Comparison of ENCODE assay signal across 24 cellular contexts in the genomic region with DNA sequence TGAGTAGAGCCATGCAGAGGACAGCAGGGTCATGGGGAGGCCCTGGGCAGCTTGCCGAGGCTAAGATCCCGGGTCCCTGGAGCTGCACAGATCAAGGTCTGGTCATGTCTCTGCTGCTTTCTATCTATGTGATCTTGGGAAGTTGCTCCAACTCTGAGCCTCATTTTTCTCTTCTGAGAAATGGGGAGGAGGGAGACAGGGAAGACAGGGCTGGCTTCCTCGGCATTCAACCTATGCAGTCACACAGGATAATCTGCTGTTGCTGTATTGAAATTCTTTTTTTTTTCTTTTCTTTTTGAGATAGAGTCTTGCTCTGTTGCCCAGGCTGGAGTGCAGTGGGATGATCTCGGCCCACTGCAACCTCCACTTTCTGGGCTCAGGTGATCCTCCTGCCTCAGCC. TPM values are rescaled to one million over a fixed set of nuclear protein-coding genes. Genes with fewer than 3 reads are reported as not detected.
DNase-seq lines count a peak whose midpoint lies in the region; ATAC-seq, FAIRE-seq and TF ChIP-seq lines count a peak whose summit lies in the region.
"Had no signal": no experiment of that assay in that cellular context is flagged by ENCODE, and none has a peak within 500 bp of the region (broad histone marks: within the 10 kb centered on the region; RNA-seq: fewer than 3 reads in every experiment).

No MANE protein-coding gene starts in this region.

- CTCF ChIA-PET in activated naive CD4-positive, alpha-beta T cell treated with anti-CD3 and anti-CD28 coated beads for 36 hours (lab: Charles Lee) = interaction anchor here (21.7 kb wide), 1 partner anchor 54 kb away, joined by 366 read pairs; no protein-coding TSS in a partner anchor
- CTCF ChIA-PET in T-cell (lab: Charles Lee) = interaction anchor here in 1 of 2 donors (1.4 to 3.0 kb wide), 2 partner anchors 9 to 45 kb away, joined by 3 to 16 read pairs; a partner anchor contains a TSS
- CTCF ChIA-PET in GM12878 (lab: Yijun Ruan, JAX) = interaction anchor here (0.9 to 10.3 kb wide), 8 partner anchors 10 to 52 kb away, joined by 3 to 477 read pairs (median 17); no protein-coding TSS in a partner anchor

- H3K4me1 ChIP-seq in GM12878 (ENCODE audit: control insufficient read depth, insufficient read depth, low read length) = peaks cover 78% of the 10 kb centered on the region

- H3K27me3 Mint-ChIP-seq in activated naive CD4-positive, alpha-beta T cell treated with anti-CD3 and anti-CD28 coated beads for 36 hours (ENCODE audit: low read depth) = no peaks in the 10 kb centered on the region
- no peaks in the 10 kb centered on the region for H3K27me3 Mint-ChIP-seq in T-cell
- no peaks in the 10 kb centered on the region for H3K27me3 Mint-ChIP-seq in stimulated activated memory B cell treated with anti-CD40 and anti-IgM and Interleukin-4, amounts not matched to agents 10 μg/mL and 1 μg/mL and 100 μg/mL, for 72 hours
- H3K27me3 Mint-ChIP-seq: CD4-positive, CD25-positive, alpha-beta regulatory T cell had no signal

- peak overlapping the region; percentile 60 for H3K27ac ChIP-seq in GM12878 (ENCODE audit: control insufficient read depth, insufficient read depth)
- H3K27ac ChIP-seq: ovary, VCaP had no signal

- in situ Hi-C loops in GM12878 (cut with MboI) = no loop called here

- WGBS in GM12878 (ENCODE audit: insufficient coverage, insufficient replicate concordance, low lambda C conversion rate, missing lambda C conversion rate) = 100% methylated on average over 3 of the region's 4 CpGs

- no peaks in the 10 kb centered on the region for H4K20me1 ChIP-seq in GM12878 (ENCODE audit: control insufficient read depth, insufficient read depth)

- no peak for TF ChIP-seq EP300 in GM12878 (IDR thresholded peaks at IDR 0.05; ENCODE audit: borderline replicate concordance in 1 of 2, control insufficient read depth in 1 of 2, low read depth in 2 of 2, low read length in 2 of 2)

- no peak overlapping the region for H3K9ac ChIP-seq in GM12878 (ENCODE audit: control insufficient read depth, insufficient read depth, low read length)

- no peak overlapping the region for H3K4me3 ChIP-seq in GM12878
- H3K4me3 ChIP-seq: GM23338, ovary, right atrium auricular region had no signal

- no peaks in the 10 kb centered on the region for H3K9me3 ChIP-seq in GM12878 (replicated peaks; ENCODE audit: control insufficient read depth, insufficient read depth, low read length)
- H3K9me3 ChIP-seq: ovary, right atrium auricular region had no signal

- BruUV-seq in GM12878 (replicated peaks; lab: Mats Ljungman, UMichigan) = no TSS peak

- intact Hi-C loops in activated naive CD4-positive, alpha-beta T cell treated with anti-CD3 and anti-CD28 coated beads for 36 hours (cut with micrococcal nuclease) = loop anchor here (10.0 kb wide), 1 partner anchor 516 kb away; a partner anchor contains a TSS
- intact Hi-C loops in GM12878 (cut with micrococcal nuclease; ENCODE audit: unreplicated experiment) = no loop called here

- H3K36me3 ChIP-seq in GM12878 (ENCODE audit: control insufficient read depth in 2 of 2, insufficient read depth in 2 of 2, low read length in 1 of 2) = peaks cover 12 to 28% of the 10 kb centered on the region in 2 experiments
- H3K36me3 ChIP-seq: ovary, right atrium auricular region had no signal

- SMC1A ChIA-PET in GM12878 (lab: Charles Lee; ENCODE audit: uncharacterized antibody, unreplicated experiment) = interaction anchor here (1.4 to 10.3 kb wide), 7 partner anchors 12 to 252 kb away, joined by 3 to 433 read pairs (median 29); a partner anchor contains a TSS

- no peak for DNase-seq in activated naive CD4-positive, alpha-beta T cell treated with anti-CD3 and anti-CD28 coated beads for 36 hours
- no peak for DNase-seq in activated naive CD4-positive, alpha-beta T cell (lab: John Stamatoyannopoulos, UW)
- no peak for DNase-seq in T-cell
- DNase-seq in GM12878 (ENCODE audit: low read depth, low spot score) = no peak
- DNase-seq in NCI-H345 (lab: John Stamatoyannopoulos, UW) = no peak
- DNase-seq: activated effector memory CD4-positive, alpha-beta T cell treated with Interleukin-2 at 50 U/mL for 16 hours; CD4-positive, CD25-positive, alpha-beta regulatory T cell; DMS79 treated with DMSO at 0.1 percent for 48 hours; Kasumi-1; mesenchymal stem cell; natural killer cell; NCI-H1930; NCI-H2227 treated with DMSO at 0.1 percent for 48 hours; NCI-H82; ovary; PC-3; SIG-M5; T-helper 2 cell had no signal

- H3K79me2 ChIP-seq in GM12878 (ENCODE audit: control insufficient read depth, insufficient read depth, low read length) = no peaks in the 10 kb centered on the region

- H3K4me3 Mint-ChIP-seq in activated naive CD4-positive, alpha-beta T cell treated with anti-CD3 and anti-CD28 coated beads for 36 hours = no peak overlapping the region
- H3K4me3 Mint-ChIP-seq in T-cell = peak overlapping the region in 1 of 3 donors; percentile 70
- H3K4me3 Mint-ChIP-seq in stimulated activated memory B cell treated with anti-CD40 and anti-IgM and Interleukin-4, amounts not matched to agents 10 μg/mL and 1 μg/mL and 100 μg/mL, for 72 hours = peak overlapping the region; percentile 46
- H3K4me3 Mint-ChIP-seq: GM23338 had no signal

- no peak for ATAC-seq in T-cell (replicated peaks in 1 of 4)
- no peak for ATAC-seq in GM12878
- ATAC-seq in stimulated activated memory B cell treated with anti-CD40 and anti-IgM and Interleukin-4, amounts not matched to agents 10 μg/mL and 1 μg/mL and 100 μg/mL, for 72 hours = no peak
- no peak for ATAC-seq in HG03196 (IDR thresholded peaks at IDR 0.05; ENCODE audit: unreplicated experiment)
- no peak for ATAC-seq in GM19035 (IDR thresholded peaks at IDR 0.05; ENCODE audit: unreplicated experiment)
- ATAC-seq: natural killer cell, PC-3 had no signal

- FAIRE-seq in GM12878 (lab: Jason Lieb, UNC) = no peak

- peak overlapping the region; percentile 30 for H3K27ac Mint-ChIP-seq in activated naive CD4-positive, alpha-beta T cell treated with anti-CD3 and anti-CD28 coated beads for 36 hours
- peak overlapping the region; percentile 92 to 94 for H3K27ac Mint-ChIP-seq in T-cell
- H3K27ac Mint-ChIP-seq in stimulated activated memory B cell treated with anti-CD40 and anti-IgM and Interleukin-4, amounts not matched to agents 10 μg/mL and 1 μg/mL and 100 μg/mL, for 72 hours = peak overlapping the region; percentile 91
- H3K27ac Mint-ChIP-seq: GM23338 had no signal

- RAD21 ChIA-PET in GM12878 (lab: Charles Lee; ENCODE audit: unreplicated experiment) = interaction anchor here (2.1 to 7.8 kb wide), 8 partner anchors 13 to 52 kb away, joined by 6 to 196 read pairs (median 40); a partner anchor contains a TSS

- no peaks in the 10 kb centered on the region for H3K27me3 ChIP-seq in GM12878 (replicated peaks in 1 of 2; ENCODE audit: control insufficient read depth in 2 of 2, insufficient read depth in 2 of 2, low read length in 1 of 2)
- H3K27me3 ChIP-seq: ovary, right atrium auricular region had no signal

- TF ChIP-seq RAD21 in GM12878 (IDR thresholded peaks at IDR 0.05; ENCODE audit: insufficient read depth, low read depth, low read length) = no peak

- H3K4me1 Mint-ChIP-seq in activated naive CD4-positive, alpha-beta T cell treated with anti-CD3 and anti-CD28 coated beads for 36 hours (ENCODE audit: low read depth) = peaks cover 85% of the 10 kb centered on the region
- H3K4me1 Mint-ChIP-seq in T-cell = peaks cover 62 to 86% (median 68%) of the 10 kb centered on the region in 3 donors
- peaks cover 100% of the 10 kb centered on the region for H3K4me1 Mint-ChIP-seq in stimulated activated memory B cell treated with anti-CD40 and anti-IgM and Interleukin-4, amounts not matched to agents 10 μg/mL and 1 μg/mL and 100 μg/mL, for 72 hours

- no peak for TF ChIP-seq CTCF in GM12878 (IDR thresholded peaks at IDR 0.05 in 2 of 3, conservative IDR thresholded peaks at IDR 0.05 in 1 of 3; ENCODE audit: control insufficient read depth in 2 of 3, extremely low read depth in 1 of 3, insufficient read depth in 1 of 3, low read depth in 3 of 3, low read length in 3 of 3)

- no peak for TF ChIP-seq POLR2A in GM12878 (IDR thresholded peaks at IDR 0.05; ENCODE audit: low read depth, low read length)

- H2AFZ ChIP-seq in GM12878 (ENCODE audit: control insufficient read depth, low read depth, low read length) = no peak overlapping the region
- H2AFZ ChIP-seq: GM23338 had no signal

- POLR2A ChIA-PET in T-cell (lab: Charles Lee) (no interaction called here), GM12878 (lab: Charles Lee) (interaction anchor here (6.0 to 7.9 kb wide), 2 partner anchors 11 to 45 kb away, joined by 136 to 289 read pairs; a partner anchor contains a TSS)

- H3K36me3 Mint-ChIP-seq in activated naive CD4-positive, alpha-beta T cell treated with anti-CD3 and anti-CD28 coated beads for 36 hours (ENCODE audit: low read depth) = peaks cover 43% of the 10 kb centered on the region
- H3K36me3 Mint-ChIP-seq in T-cell = peaks cover 22% of the 10 kb centered on the region
- peaks cover 66% of the 10 kb centered on the region for H3K36me3 Mint-ChIP-seq in stimulated activated memory B cell treated with anti-CD40 and anti-IgM and Interleukin-4, amounts not matched to agents 10 μg/mL and 1 μg/mL and 100 μg/mL, for 72 hours
- H3K36me3 Mint-ChIP-seq: natural killer cell had no signal

- H3K4me2 ChIP-seq in GM12878 (ENCODE audit: control insufficient read depth, insufficient read depth) = no peak overlapping the region
- H3K4me2 ChIP-seq: GM23338 had no signal

- H3K9me3 Mint-ChIP-seq in activated naive CD4-positive, alpha-beta T cell treated with anti-CD3 and anti-CD28 coated beads for 36 hours = no peaks in the 10 kb centered on the region
- no peaks in the 10 kb centered on the region for H3K9me3 Mint-ChIP-seq in T-cell
- H3K9me3 Mint-ChIP-seq in stimulated activated memory B cell treated with anti-CD40 and anti-IgM and Interleukin-4, amounts not matched to agents 10 μg/mL and 1 μg/mL and 100 μg/mL, for 72 hours = no peaks in the 10 kb centered on the region
- H3K9me3 Mint-ChIP-seq: CD4-positive, CD25-positive, alpha-beta regulatory T cell; GM23338; natural killer cell had no signal

RNA-seq across cellular contexts. Expression of a gene that starts 45.1 kb away (rescaled TPM):
- 100 to 1,000 TPM; 140 to 141 TPM for total RNA-seq in activated naive CD4-positive, alpha-beta T cell treated with anti-CD3 and anti-CD28 coated beads for 36 hours
- total RNA-seq in T-cell (10 to 100 TPM; 53.4 to 99.6 (median 69.0) TPM), GM12878 (2014; rRNA removed) (60.0 and 69.4 TPM in 2 replicates), GM12878 (2014; rRNA removed; fragmentation: Illumina TruSeq; extraction: Trizol) (65.0 and 66.4 TPM in 2 replicates), GM12878 (2021) (166 and 178 TPM in 2 replicates)
- total RNA-seq in GM12878 (2013; cell fraction: nucleolus; rRNA removed) = 202 and 214 TPM in 2 replicates
- 57.7 TPM for polyA plus RNA-seq in GM12878 (2011; ENCODE audit: low read depth)
- polyA plus RNA-seq in GM12878 (2011; rRNA removed) (94.5 and 176 TPM in 2 replicates), GM12878 (2014; fragmentation: Illumina TruSeq; extraction: Trizol) (17.8 and 51.8 TPM in 2 replicates), GM12878 (2014; fragmentation: Nextera tagmentation; extraction: Ambion mirVana) (1 to 10 TPM; 5.2 to 8.2 TPM), GM12878 (2014; rRNA removed) (97.7 and 100 TPM in 2 replicates), GM12878 (2016; fragmentation: Nextera tagmentation; extraction: Ambion mirVana) (100 to 1,000 TPM; 159 to 180 TPM)
- polyA plus RNA-seq in GM12878 (2011; cell fraction: cytosol; rRNA removed) = 223 and 282 TPM in 2 replicates
- 60.1 and 67.9 TPM in 2 replicates for polyA plus RNA-seq in GM12878 (2011; cell fraction: nucleus; rRNA removed)
- 108 and 130 TPM in 2 replicates for polyA plus RNA-seq in GM12878 (2012)
- polyA minus RNA-seq in GM12878 (2011; rRNA and poly(A)+ RNA removed) = 136 and 174 TPM in 2 replicates
- 59.5 and 63.5 TPM in 2 replicates for polyA minus RNA-seq in GM12878 (2011; cell fraction: cytosol; rRNA and poly(A)+ RNA removed)
- 29.3 and 45.1 TPM in 2 replicates for polyA minus RNA-seq in GM12878 (2011; cell fraction: nucleus; rRNA and poly(A)+ RNA removed)

Comparison
In these comparisons a context has a peak if more than half of its experiments do, and no peak if none do; other contexts are left out.
1. H3K27ac Mint-ChIP-seq: peak in every context shown above with its lines; median percentile 93 in T-cell; 91 in stimulated activated memory B cell treated with anti-CD40 and anti-IgM and Interleukin-4, amounts not matched to agents 10 μg/mL and 1 μg/mL and 100 μg/mL, for 72 hours; 30 in activated naive CD4-positive, alpha-beta T cell treated with anti-CD3 and anti-CD28 coated beads for 36 hours.